Comparison of ENCODE assay signal across 8 cellular contexts in the genomic region with DNA sequence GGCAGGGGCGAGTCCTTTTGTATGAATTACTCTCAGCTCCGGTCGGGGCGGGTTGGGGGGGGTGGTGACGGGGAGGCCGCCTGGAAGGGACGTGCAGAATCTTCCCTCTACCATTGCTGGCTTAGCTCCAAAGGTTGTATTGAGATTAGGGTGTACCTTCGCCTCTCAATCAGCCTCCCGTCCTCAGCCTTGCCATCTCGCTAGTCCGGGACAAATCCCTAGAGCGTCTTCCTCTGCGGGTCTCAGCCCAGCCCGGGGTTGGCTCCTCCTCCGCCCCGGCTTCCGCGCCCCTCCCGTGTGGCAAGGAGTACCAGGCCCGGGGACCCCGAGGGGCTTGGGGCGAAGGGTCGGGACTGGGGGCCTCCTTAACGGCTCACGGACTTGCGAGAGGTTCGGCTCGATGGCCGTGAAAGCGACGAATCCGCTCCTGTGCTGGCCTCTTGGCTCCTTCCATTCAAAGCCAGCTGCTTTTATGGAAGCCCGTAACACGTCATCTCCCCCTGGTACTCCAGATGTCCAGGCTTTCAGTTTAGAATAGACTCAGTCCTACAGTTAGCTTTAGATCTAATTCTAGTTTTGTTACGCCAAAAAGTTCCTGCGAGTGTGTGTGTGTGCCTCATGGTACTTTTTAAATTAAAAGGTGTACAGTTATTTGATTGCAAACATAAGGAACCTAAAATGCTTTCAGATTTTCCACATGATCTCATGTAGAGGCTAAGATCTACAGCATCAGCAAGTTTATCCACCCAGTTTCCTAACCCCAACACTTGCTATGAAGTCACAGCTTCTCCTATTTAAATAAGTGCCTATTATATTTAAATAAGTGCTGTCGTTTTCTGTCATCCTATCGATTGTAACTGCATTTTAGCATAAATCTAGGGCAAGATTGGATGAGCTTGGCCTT. TPM values are rescaled to one million over a fixed set of nuclear protein-coding genes. Genes with fewer than 3 reads are reported as not detected.
DNase-seq lines count a peak whose midpoint lies in the region; ATAC-seq and TF ChIP-seq lines count a peak whose summit lies in the region.

No MANE protein-coding gene starts in this region.

- ATAC-seq in GM18520 (IDR thresholded peaks at IDR 0.05; ENCODE audit: unreplicated experiment) (peak; percentile 17), HG03025 (IDR thresholded peaks at IDR 0.05; ENCODE audit: low FRiP score, unreplicated experiment) (peak; percentile 30), activated B cell treated with CpG ODN at 0.5 μM for 24 hours (ENCODE audit: low read depth) (peak; percentile 41)
- ATAC-seq in stimulated activated memory B cell treated with anti-CD40 and anti-IgM and Interleukin-4, amounts not matched to agents 10 μg/mL and 1 μg/mL and 100 μg/mL, for 72 hours, result peak; percentile 70

- peak overlapping the region; percentile 9 for H2AFZ ChIP-seq in ACC112 (ENCODE audit: low read length, unreplicated experiment)

- DNase-seq in NCI-H2171 (lab: John Stamatoyannopoulos, UW) (peak; percentile 74), activated B cell treated with CpG ODN at 0.5 μM for 24 hours (peak; percentile 77), midbrain (lab: John Stamatoyannopoulos, UW) (peak; percentile 85)

- peaks cover 46% of the 10 kb centered on the region for H3K36me3 Mint-ChIP-seq in activated B cell treated with CpG ODN at 0.5 μM for 24 hours (ENCODE audit: low read depth)
- peaks cover 36% of the 10 kb centered on the region for H3K36me3 Mint-ChIP-seq in stimulated activated memory B cell treated with anti-CD40 and anti-IgM and Interleukin-4, amounts not matched to agents 10 μg/mL and 1 μg/mL and 100 μg/mL, for 72 hours

- H3K9ac ChIP-seq in endocrine pancreas (ENCODE audit: control insufficient read depth, insufficient read depth, low read length), result peak overlapping the region; percentile 56

- intact Hi-C loops in activated B cell treated with CpG ODN at 0.5 μM for 24 hours (cut with micrococcal nuclease), result loop anchor here (1.0 to 10.0 kb wide), 10 partner anchors 40 to 1763 kb away; partner anchors contain the start of genes COX7A2, MTO1 and TMEM30A

- H3K36me3 ChIP-seq in ACC112 (ENCODE audit: insufficient read depth, low read length) (peaks cover 37% of the 10 kb centered on the region), endocrine pancreas (ENCODE audit: control insufficient read depth, insufficient read depth, low read length) (peaks cover 3% of the 10 kb centered on the region)

- H3K27me3 ChIP-seq in ACC112 (ENCODE audit: insufficient read depth, low read length) (no peaks in the 10 kb centered on the region), endocrine pancreas (ENCODE audit: control insufficient read depth, insufficient read depth, low read length) (no peaks in the 10 kb centered on the region)

- H3K4me3 Mint-ChIP-seq in activated B cell treated with CpG ODN at 0.5 μM for 24 hours, result peak overlapping the region; percentile 96
- peak overlapping the region; percentile 98 for H3K4me3 Mint-ChIP-seq in stimulated activated memory B cell treated with anti-CD40 and anti-IgM and Interleukin-4, amounts not matched to agents 10 μg/mL and 1 μg/mL and 100 μg/mL, for 72 hours

- no peaks in the 10 kb centered on the region for H3K9me3 Mint-ChIP-seq in activated B cell treated with CpG ODN at 0.5 μM for 24 hours
- no peaks in the 10 kb centered on the region for H3K9me3 Mint-ChIP-seq in stimulated activated memory B cell treated with anti-CD40 and anti-IgM and Interleukin-4, amounts not matched to agents 10 μg/mL and 1 μg/mL and 100 μg/mL, for 72 hours

- H3K4me3 ChIP-seq in ACC112 (ENCODE audit: low read depth, low read length), result peak overlapping the region; percentile 79
- H3K4me3 ChIP-seq in endocrine pancreas (ENCODE audit: control insufficient read depth, insufficient read depth, low read length), result peak overlapping the region; percentile 90

- no peak for TF ChIP-seq CTCF in activated B cell treated with CpG ODN at 0.5 μM for 24 hours (IDR thresholded peaks at IDR 0.05)

- CTCF ChIA-PET in activated B cell treated with CpG ODN at 0.5 μM for 24 hours (lab: Charles Lee), result interaction anchor here (3.1 to 3.8 kb wide), 2 partner anchors 59 to 89 kb away, joined by 14 to 30 read pairs; no protein-coding TSS in a partner anchor

- H3K9me3 ChIP-seq in endocrine pancreas (ENCODE audit: control insufficient read depth, low read length), result no peaks in the 10 kb centered on the region

- peaks cover 34% of the 10 kb centered on the region for H3K4me1 ChIP-seq in ACC112 (ENCODE audit: control insufficient read depth, insufficient read depth, low read length, unreplicated experiment)
- peaks cover 16% of the 10 kb centered on the region for H3K4me1 ChIP-seq in endocrine pancreas (ENCODE audit: control insufficient read depth, insufficient read depth, low read length)

- H3K4me1 Mint-ChIP-seq in activated B cell treated with CpG ODN at 0.5 μM for 24 hours, result peaks cover 57% of the 10 kb centered on the region
- peaks cover 40% of the 10 kb centered on the region for H3K4me1 Mint-ChIP-seq in stimulated activated memory B cell treated with anti-CD40 and anti-IgM and Interleukin-4, amounts not matched to agents 10 μg/mL and 1 μg/mL and 100 μg/mL, for 72 hours

- H3K27me3 Mint-ChIP-seq in activated B cell treated with CpG ODN at 0.5 μM for 24 hours, result no peaks in the 10 kb centered on the region
- H3K27me3 Mint-ChIP-seq in stimulated activated memory B cell treated with anti-CD40 and anti-IgM and Interleukin-4, amounts not matched to agents 10 μg/mL and 1 μg/mL and 100 μg/mL, for 72 hours, result no peaks in the 10 kb centered on the region

- POLR2A ChIA-PET in activated B cell treated with CpG ODN at 0.5 μM for 24 hours (lab: Charles Lee), result interaction anchor here (0.6 to 10.2 kb wide), 27 partner anchors 9 to 1139 kb away, joined by 3 to 301 read pairs (median 7); partner anchors contain the start of genes CGAS, MTO1 and SLC17A5

- H3K27ac Mint-ChIP-seq in activated B cell treated with CpG ODN at 0.5 μM for 24 hours, result peak overlapping the region; percentile 98
- peak overlapping the region; percentile 100 for H3K27ac Mint-ChIP-seq in stimulated activated memory B cell treated with anti-CD40 and anti-IgM and Interleukin-4, amounts not matched to agents 10 μg/mL and 1 μg/mL and 100 μg/mL, for 72 hours

- H3K79me2 ChIP-seq in ACC112 (ENCODE audit: control insufficient read depth, insufficient read depth, low read length, unreplicated experiment), result peaks cover 47% of the 10 kb centered on the region

- H3K27ac ChIP-seq in ACC112 (ENCODE audit: low read depth, low read length), result peak overlapping the region; percentile 97

RNA-seq across cellular contexts. Expression of gene EEF1A1, which starts 0.8 kb away (rescaled TPM):
- total RNA-seq in activated B cell treated with CpG ODN at 0.5 μM for 24 hours, result 19,962 and 22,096 TPM in 2 replicates

Comparison
In these comparisons a context has a peak if more than half of its experiments do, and no peak if none do; other contexts are left out.
1. Peak in every context shown above with its lines: DNase-seq, ATAC-seq, H3K4me3 ChIP-seq and H3K27ac ChIP-seq.
2. ATAC-seq: peak in every context shown above with its lines; median percentile 70 in stimulated activated memory B cell treated with anti-CD40 and anti-IgM and Interleukin-4, amounts not matched to agents 10 μg/mL and 1 μg/mL and 100 μg/mL, for 72 hours; 41 in activated B cell treated with CpG ODN at 0.5 μM for 24 hours; 30 in HG03025; 17 in GM18520.